ENCODE assay signal across 8 cellular contexts in genomic region chr5:138352071-138352721, GRCh38. TPM values are rescaled to one million over a fixed set of nuclear protein-coding genes. Genes with fewer than 3 reads are reported as not detected.
DNase-seq lines count a peak whose midpoint lies in the region; ATAC-seq and TF ChIP-seq lines count a peak whose summit lies in the region.

Gene KDM3B, plus strand, starts transcription at chr5:138352685. Its CDS starts 111 bp downstream, at chr5:138352796.

- peak within 1 kb of the TSS; percentile 85 for H2AFZ ChIP-seq in neural cell (ENCODE audit: low read depth, low read length)

- ATAC-seq in GM21825 (IDR thresholded peaks at IDR 0.05; ENCODE audit: unreplicated experiment): peak; percentile 56
- peak; percentile 85 for ATAC-seq in stimulated activated naive CD8-positive, alpha-beta T cell treated with anti-CD3 and anti-CD28 coated beads, Interleukin-15, amount 100 ng/mL, for 72 hours

- peak within 1 kb of the TSS; percentile 90 to 92 for H3K4me3 Mint-ChIP-seq in stimulated activated naive CD8-positive, alpha-beta T cell treated with anti-CD3 and anti-CD28 coated beads, Interleukin-15, amount 100 ng/mL, for 72 hours

- H3K4me1 Mint-ChIP-seq in stimulated activated naive CD8-positive, alpha-beta T cell treated with anti-CD3 and anti-CD28 coated beads, Interleukin-15, amount 100 ng/mL, for 72 hours: peaks cover 49% of the 10 kb centered on the region

- peaks cover 18% of the 10 kb centered on the region for H3K4me1 ChIP-seq in DOHH2 (ENCODE audit: control insufficient read depth, low read length)

- no peaks in the 10 kb centered on the region for H3K9me2 ChIP-seq in DOHH2 (replicated peaks; ENCODE audit: control insufficient read depth, low read length)
- H3K9me2 ChIP-seq in neural cell (ENCODE audit: insufficient read depth, low read length): no peaks in the 10 kb centered on the region

- DNase-seq in LHCN-M2 (ENCODE audit: low read depth) (peak; percentile 85), fibroblast of the conjunctiva (ENCODE audit: low read depth) (peak; percentile 76)
- peak; percentile 93 for DNase-seq in activated effector memory CD4-positive, alpha-beta T cell treated with Interleukin-2 at 50 U/mL for 16 hours
- peak; percentile 95 to 99 for DNase-seq in stimulated activated naive CD8-positive, alpha-beta T cell treated with anti-CD3 and anti-CD28 coated beads, Interleukin-15, amount 100 ng/mL, for 72 hours

- peak within 1 kb of the TSS; percentile 95 to 98 for H3K27ac Mint-ChIP-seq in stimulated activated naive CD8-positive, alpha-beta T cell treated with anti-CD3 and anti-CD28 coated beads, Interleukin-15, amount 100 ng/mL, for 72 hours

- peak within 1 kb of the TSS; percentile 84 for H3K27ac ChIP-seq in DOHH2 (ENCODE audit: low read depth, low read length)
- H3K27ac ChIP-seq in neural cell (ENCODE audit: low read length): peak within 1 kb of the TSS; percentile 79

- H3K4me3 ChIP-seq in DOHH2 (ENCODE audit: low read length): peak within 1 kb of the TSS; percentile 98
- H3K4me3 ChIP-seq in neural cell (ENCODE audit: low read length): peak within 1 kb of the TSS; percentile 100

- H3F3A ChIP-seq in DOHH2 (ENCODE audit: control insufficient read depth, insufficient read depth): peaks cover 10% of the 10 kb centered on the region; the same call in 1 of the 2 replicates
- H3F3A ChIP-seq in neural cell (ENCODE audit: insufficient read depth, low read length, poor library complexity, severe bottlenecking): no peaks in the 10 kb centered on the region

- H3K9me3 Mint-ChIP-seq in stimulated activated naive CD8-positive, alpha-beta T cell treated with anti-CD3 and anti-CD28 coated beads, Interleukin-15, amount 100 ng/mL, for 72 hours: peaks cover 8 to 16% of the 10 kb centered on the region in 2 donors

- H3K36me3 ChIP-seq in DOHH2 (ENCODE audit: control insufficient read depth, low read length): peaks cover 71% of the 10 kb centered on the region
- peaks cover 5% of the 10 kb centered on the region for H3K36me3 ChIP-seq in neural cell (ENCODE audit: insufficient read depth, low read length)

- H3K27me3 ChIP-seq in DOHH2 (ENCODE audit: control insufficient read depth, low read length): no peaks in the 10 kb centered on the region
- H3K27me3 ChIP-seq in neural cell (ENCODE audit: insufficient read depth, low read depth, low read length): no peaks in the 10 kb centered on the region

- H3K9me3 ChIP-seq in DOHH2 (ENCODE audit: control insufficient read depth, insufficient read depth, low read length) (peaks cover 6% of the 10 kb centered on the region; the same call in 1 of the 2 replicates), neural cell (ENCODE audit: low read length) (no peaks in the 10 kb centered on the region)

- H3K4me2 ChIP-seq in DOHH2 (ENCODE audit: low read length) (peak within 1 kb of the TSS; percentile 83), neural cell (ENCODE audit: low read length) (peak within 1 kb of the TSS; percentile 96)

- H3K79me2 ChIP-seq in DOHH2 (ENCODE audit: control insufficient read depth, low read length) (peaks cover 46% of the 10 kb centered on the region), neural cell (replicated peaks; ENCODE audit: insufficient read depth, low read length) (peaks cover 41% of the 10 kb centered on the region)

- H4K20me1 ChIP-seq in DOHH2 (ENCODE audit: control insufficient read depth, insufficient read depth, low read depth, low read length): peaks cover 13% of the 10 kb centered on the region
- no peaks in the 10 kb centered on the region for H4K20me1 ChIP-seq in neural cell (ENCODE audit: insufficient read depth)

- peak; percentile 28 for TF ChIP-seq EP300 in neural cell (conservative IDR thresholded peaks at IDR 0.05; ENCODE audit: poor library complexity, severe bottlenecking)

- 0 out of 2 replicates have a peak, but pooled peaks have one; percentile 35 for TF ChIP-seq POLR2A in Raji (IDR thresholded peaks at IDR 0.05; ENCODE audit: insufficient read depth, low read depth, low read length)

- TF ChIP-seq RAD21 in neural cell (conservative IDR thresholded peaks at IDR 0.05): peak; percentile 32

- H3K27me3 Mint-ChIP-seq in stimulated activated naive CD8-positive, alpha-beta T cell treated with anti-CD3 and anti-CD28 coated beads, Interleukin-15, amount 100 ng/mL, for 72 hours: no peaks in the 10 kb centered on the region

- peak within 1 kb of the TSS; percentile 92 for H3K9ac ChIP-seq in neural cell (ENCODE audit: low read length)

- TF ChIP-seq CTCF in DOHH2 (IDR thresholded peaks at IDR 0.05; ENCODE audit: low read depth, low read length, poor library complexity, severe bottlenecking) (peak; percentile 96), neural cell (IDR thresholded peaks at IDR 0.05; ENCODE audit: poor library complexity, severe bottlenecking) (peak; percentile 100)

TF ChIP-seq in neural cell, 6 proteins besides CTCF, POLR2A, EP300 and RAD21:
- TF ChIP-seq EZH2 (IDR thresholded peaks at IDR 0.05; ENCODE audit: borderline replicate concordance, insufficient read depth, low read length, poor library complexity, severe bottlenecking): no peak
- TF ChIP-seq MXI1 (conservative IDR thresholded peaks at IDR 0.05; ENCODE audit: poor library complexity, severe bottlenecking): peak; percentile 26
- peak; percentile 42 for TF ChIP-seq SMC3 (conservative IDR thresholded peaks at IDR 0.05; ENCODE audit: poor library complexity)
- TF ChIP-seq TAF1 (IDR thresholded peaks at IDR 0.05; ENCODE audit: low read depth): no peak
- TF ChIP-seq POLR2AphosphoS5 (IDR thresholded peaks at IDR 0.05): no peak
- TF ChIP-seq, protein P1, sequence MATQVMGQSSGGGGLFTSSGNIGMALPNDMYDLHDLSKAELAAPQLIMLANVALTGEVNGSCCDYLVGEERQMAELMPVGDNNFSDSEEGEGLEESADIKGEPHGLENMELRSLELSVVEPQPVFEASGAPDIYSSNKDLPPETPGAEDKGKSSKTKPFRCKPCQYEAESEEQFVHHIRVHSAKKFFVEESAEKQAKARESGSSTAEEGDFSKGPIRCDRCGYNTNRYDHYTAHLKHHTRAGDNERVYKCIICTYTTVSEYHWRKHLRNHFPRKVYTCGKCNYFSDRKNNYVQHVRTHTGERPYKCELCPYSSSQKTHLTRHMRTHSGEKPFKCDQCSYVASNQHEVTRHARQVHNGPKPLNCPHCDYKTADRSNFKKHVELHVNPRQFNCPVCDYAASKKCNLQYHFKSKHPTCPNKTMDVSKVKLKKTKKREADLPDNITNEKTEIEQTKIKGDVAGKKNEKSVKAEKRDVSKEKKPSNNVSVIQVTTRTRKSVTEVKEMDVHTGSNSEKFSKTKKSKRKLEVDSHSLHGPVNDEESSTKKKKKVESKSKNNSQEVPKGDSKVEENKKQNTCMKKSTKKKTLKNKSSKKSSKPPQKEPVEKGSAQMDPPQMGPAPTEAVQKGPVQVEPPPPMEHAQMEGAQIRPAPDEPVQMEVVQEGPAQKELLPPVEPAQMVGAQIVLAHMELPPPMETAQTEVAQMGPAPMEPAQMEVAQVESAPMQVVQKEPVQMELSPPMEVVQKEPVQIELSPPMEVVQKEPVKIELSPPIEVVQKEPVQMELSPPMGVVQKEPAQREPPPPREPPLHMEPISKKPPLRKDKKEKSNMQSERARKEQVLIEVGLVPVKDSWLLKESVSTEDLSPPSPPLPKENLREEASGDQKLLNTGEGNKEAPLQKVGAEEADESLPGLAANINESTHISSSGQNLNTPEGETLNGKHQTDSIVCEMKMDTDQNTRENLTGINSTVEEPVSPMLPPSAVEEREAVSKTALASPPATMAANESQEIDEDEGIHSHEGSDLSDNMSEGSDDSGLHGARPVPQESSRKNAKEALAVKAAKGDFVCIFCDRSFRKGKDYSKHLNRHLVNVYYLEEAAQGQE (IDR thresholded peaks at IDR 0.05; ENCODE audit: borderline replicate concordance): peak; percentile 64

RNA-seq across cellular contexts. Expression of gene KDM3B, which starts in this region (rescaled TPM):
- 30.3 and 36.1 TPM in 2 replicates for total RNA-seq in LHCN-M2 (2014; rRNA removed)
- 20.4 TPM for polyA plus RNA-seq in LHCN-M2 (2012)
- polyA plus RNA-seq in neural cell: 58.7 and 60.9 TPM in 2 replicates
- polyA minus RNA-seq in neural cell: 135 and 136 TPM in 2 replicates

Comparison
In these comparisons a context has a peak if more than half of its experiments do, and no peak if none do; other contexts are left out.
1. Peak in every context shown above with its lines: DNase-seq, ATAC-seq, H3K4me3 ChIP-seq and H3K27ac ChIP-seq.